In genomic region chr3:17399586-17399985, GRCh38 we compare ENCODE assay signal across 14 cellular contexts.
A peak's percentile ranks its signal among the peaks of the same experiment; 100 is the strongest.
DNase-seq lines count a peak whose midpoint lies in the region; ATAC-seq and TF ChIP-seq lines count a peak whose summit lies in the region.
"Had no signal": no experiment of that assay in that cellular context is flagged by ENCODE, and none has a peak within 500 bp of the region (broad histone marks: within the 10 kb centered on the region; RNA-seq: fewer than 3 reads in every experiment).

No MANE protein-coding gene starts in this region.

- peak overlapping the region; percentile 63 for H3K4me3 ChIP-seq in OCI-LY3 (ENCODE audit: low read length)
- no peak overlapping the region for H3K4me3 ChIP-seq in Peyer's patch
- H3K4me3 ChIP-seq: breast epithelium, right atrium auricular region had no signal

- H3K27ac Mint-ChIP-seq in natural killer cell = no peak overlapping the region
- H3K27ac Mint-ChIP-seq: activated T-helper 1 cell treated with anti-CD3 and anti-CD28 coated beads, Interleukin-12 subunit alpha, Interleukin-12 subunit beta, Interleukin-2, Interleukin-4 antibody, amounts not matched to agents 30 ng/mL and 10 ng/mL and 1 ng/mL, durations not matched to agents 14 hours and 24 hours and 36 hours; CD4-positive, alpha-beta T cell had no signal

- H3K4me1 Mint-ChIP-seq in natural killer cell = no peaks in the 10 kb centered on the region

- H3K4me1 ChIP-seq in OCI-LY3 (ENCODE audit: low read length) = peaks cover 53% of the 10 kb centered on the region
- H3K4me1 ChIP-seq in Peyer's patch = no peaks in the 10 kb centered on the region
- H3K4me1 ChIP-seq: breast epithelium, right atrium auricular region had no signal

- no peaks in the 10 kb centered on the region for H3K9me3 ChIP-seq in OCI-LY3 (ENCODE audit: insufficient read depth, low read length)
- H3K9me3 ChIP-seq in Peyer's patch = no peaks in the 10 kb centered on the region
- H3K9me3 ChIP-seq: breast epithelium, right atrium auricular region had no signal

- H3K9ac ChIP-seq in OCI-LY3 (ENCODE audit: low read length) = peak overlapping the region; percentile 35

- no peaks in the 10 kb centered on the region for H4K20me1 ChIP-seq in OCI-LY3 (ENCODE audit: insufficient read depth, low read length)

- H3K27ac ChIP-seq in OCI-LY3 (ENCODE audit: low read length) = peak overlapping the region; percentile 73
- H3K27ac ChIP-seq in Peyer's patch = peak overlapping the region in 1 of 4 donors; percentile 43
- H3K27ac ChIP-seq: breast epithelium, right atrium auricular region had no signal

- no peaks in the 10 kb centered on the region for H3K27me3 ChIP-seq in OCI-LY3 (ENCODE audit: low read depth, low read length)
- no peaks in the 10 kb centered on the region for H3K27me3 ChIP-seq in Peyer's patch
- H3K27me3 ChIP-seq: breast epithelium, right atrium auricular region had no signal

- H3K4me3 Mint-ChIP-seq in natural killer cell = no peak overlapping the region
- H3K4me3 Mint-ChIP-seq: activated T-helper 1 cell treated with anti-CD3 and anti-CD28 coated beads, Interleukin-12 subunit alpha, Interleukin-12 subunit beta, Interleukin-2, Interleukin-4 antibody, amounts not matched to agents 30 ng/mL and 10 ng/mL and 1 ng/mL, durations not matched to agents 14 hours and 24 hours and 36 hours; CD4-positive, alpha-beta T cell had no signal

- no peaks in the 10 kb centered on the region for H3K79me2 ChIP-seq in OCI-LY3 (ENCODE audit: low read length)

- ATAC-seq in GM18870 (IDR thresholded peaks at IDR 0.05; ENCODE audit: unreplicated experiment) (peak; percentile 41), GM21576 (IDR thresholded peaks at IDR 0.05; ENCODE audit: unreplicated experiment) (peak; percentile 42), HG03066 (IDR thresholded peaks at IDR 0.05; ENCODE audit: low read depth, unreplicated experiment) (peak; percentile 47), natural killer cell (no peak)

- intact Hi-C loops in natural killer cell (cut with micrococcal nuclease) = no loop called here

- H3K36me3 ChIP-seq in OCI-LY3 (replicated peaks; ENCODE audit: low read depth, low read length) (no peaks in the 10 kb centered on the region), Peyer's patch (peaks cover 0 to 12% (median 0%) of the 10 kb centered on the region in 3 donors)

- H2AFZ ChIP-seq in OCI-LY3 (ENCODE audit: low read depth, low read length) = no peak overlapping the region

- no peak for DNase-seq in GDM1 (lab: John Stamatoyannopoulos, UW)
- DNase-seq in Peyer's patch = no peak
- DNase-seq in natural killer cell = no peak
- DNase-seq in mucosa of gallbladder (ENCODE audit: low spot score) = no peak
- DNase-seq: activated CD4-positive, CD25-positive, alpha-beta regulatory T cell; CD4-positive, alpha-beta T cell; NCI-H524 treated with DMSO at 0.1 percent for 48 hours had no signal

- no peaks in the 10 kb centered on the region for H3K9me3 Mint-ChIP-seq in natural killer cell
- H3K9me3 Mint-ChIP-seq: activated T-helper 1 cell treated with anti-CD3 and anti-CD28 coated beads, Interleukin-12 subunit alpha, Interleukin-12 subunit beta, Interleukin-2, Interleukin-4 antibody, amounts not matched to agents 30 ng/mL and 10 ng/mL and 1 ng/mL, durations not matched to agents 14 hours and 24 hours and 36 hours; CD4-positive, alpha-beta T cell had no signal

- peak overlapping the region; percentile 86 for H3K4me2 ChIP-seq in OCI-LY3 (ENCODE audit: low read length)

- no peak for TF ChIP-seq POLR2A in Peyer's patch (IDR thresholded peaks at IDR 0.05)

- H3K27me3 Mint-ChIP-seq in natural killer cell (ENCODE audit: low read depth in 2 of 2) = no peaks in the 10 kb centered on the region
- H3K27me3 Mint-ChIP-seq: CD4-positive, alpha-beta T cell had no signal

- peaks cover 6% of the 10 kb centered on the region for H3K36me3 Mint-ChIP-seq in natural killer cell

- TF ChIP-seq CTCF in OCI-LY3 (IDR thresholded peaks at IDR 0.05; ENCODE audit: low read depth, low read length) = no peak
- TF ChIP-seq CTCF in Peyer's patch (IDR thresholded peaks at IDR 0.05) = no peak
- TF ChIP-seq CTCF in natural killer cell (IDR thresholded peaks at IDR 0.05) = no peak

Comparison
In these comparisons a context has a peak if more than half of its experiments do, and no peak if none do; other contexts are left out.
1. ATAC-seq: peak in GM18870 (single experiment), GM21576 (single experiment) and HG03066 (single experiment); none in natural killer cell (0 of 3).